Comparison of ENCODE assay signal across 1 cellular context in the genomic region with DNA sequence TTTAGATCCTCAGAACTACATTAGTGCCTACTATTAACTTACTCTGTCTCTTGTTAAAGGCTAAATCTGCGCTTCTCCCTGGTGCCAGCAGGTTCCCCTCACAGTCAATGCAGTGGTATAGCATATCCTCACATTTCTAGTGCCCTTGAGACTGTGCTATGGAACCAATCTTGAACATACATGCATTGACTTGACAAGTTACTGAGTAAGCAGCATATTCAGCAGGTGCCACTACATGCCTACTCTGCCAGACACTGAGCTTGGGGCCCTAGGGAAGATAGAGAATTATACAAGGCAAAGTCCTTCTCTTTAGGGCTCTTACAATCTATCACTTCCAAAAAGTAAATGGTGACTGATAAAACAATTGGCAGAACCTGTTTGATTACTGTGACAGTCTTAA.
TF ChIP-seq lines count a peak whose summit lies in the region.

No MANE protein-coding gene starts in this region.

TF ChIP-seq in WTC11, 78 proteins besides CTCF, POLR2A, EP300 and RAD21:
- no peak for TF ChIP-seq ETV6 (CRISPR knock-in tag; IDR thresholded peaks at IDR 0.05)
- TF ChIP-seq, protein P1, sequence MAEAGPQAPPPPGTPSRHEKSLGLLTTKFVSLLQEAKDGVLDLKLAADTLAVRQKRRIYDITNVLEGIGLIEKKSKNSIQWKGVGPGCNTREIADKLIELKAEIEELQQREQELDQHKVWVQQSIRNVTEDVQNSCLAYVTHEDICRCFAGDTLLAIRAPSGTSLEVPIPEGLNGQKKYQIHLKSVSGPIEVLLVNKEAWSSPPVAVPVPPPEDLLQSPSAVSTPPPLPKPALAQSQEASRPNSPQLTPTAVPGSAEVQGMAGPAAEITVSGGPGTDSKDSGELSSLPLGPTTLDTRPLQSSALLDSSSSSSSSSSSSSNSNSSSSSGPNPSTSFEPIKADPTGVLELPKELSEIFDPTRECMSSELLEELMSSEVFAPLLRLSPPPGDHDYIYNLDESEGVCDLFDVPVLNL (CRISPR knock-in tag; IDR thresholded peaks at IDR 0.05; ENCODE audit: borderline replicate concordance, low read depth): no peak
TF ChIP-seq in WTC11: peak in this region for 0.
